In the genomic region with DNA sequence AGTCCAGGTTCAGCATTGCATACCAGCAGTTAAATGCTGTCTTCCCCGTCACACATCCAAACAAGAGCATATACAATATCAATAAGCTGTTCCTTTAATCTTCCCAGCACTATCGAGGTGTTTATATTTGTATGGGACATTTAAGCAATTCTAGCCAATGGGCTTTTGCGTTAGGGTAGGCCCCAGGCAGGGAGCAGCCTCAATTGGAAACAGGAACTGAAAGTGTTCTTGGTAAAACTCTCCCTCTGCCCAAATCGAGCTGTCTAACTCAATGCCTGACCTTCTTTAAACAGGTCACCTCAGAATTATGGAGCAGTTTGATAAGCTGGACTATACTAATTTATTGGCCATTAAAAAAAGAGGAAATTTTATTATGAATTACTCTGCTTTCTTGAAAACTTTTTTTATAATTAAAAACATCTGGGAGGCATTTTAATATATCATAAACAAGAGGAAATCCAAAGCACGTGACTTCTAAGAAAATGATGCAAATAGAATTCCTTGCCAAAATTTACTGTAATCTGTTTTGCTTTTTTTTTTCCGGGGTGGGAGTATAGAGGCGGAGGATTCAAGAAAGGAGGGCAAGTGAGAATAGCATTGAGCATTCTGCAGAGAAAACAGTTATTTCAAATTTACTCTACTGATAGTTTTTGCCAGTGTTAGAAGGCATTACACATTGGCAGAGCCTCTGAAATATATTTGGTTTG, we compare ENCODE assay signal across 2 cellular contexts.
A peak's percentile ranks its signal among the peaks of the same experiment; 100 is the strongest.
TF ChIP-seq lines count a peak whose summit lies in the region.

No MANE protein-coding gene starts in this region.

TF ChIP-seq in IMR-90, 13 proteins besides CTCF, POLR2A, EP300 and RAD21:
- TF ChIP-seq BHLHE40 (IDR thresholded peaks at IDR 0.05; ENCODE audit: low read depth, low read length) (peak; percentile 39; the same call in 1 of the 2 replicates), RCOR1 (IDR thresholded peaks at IDR 0.05; ENCODE audit: insufficient replicate concordance, low read length) (no peak)

TF ChIP-seq in GM12878, 131 proteins besides CTCF, POLR2A, EP300 and RAD21:
- 0 out of 2 replicates have a peak, but pooled peaks have one; percentile 40 for TF ChIP-seq NFIC (IDR thresholded peaks at IDR 0.05; ENCODE audit: low read depth, low read length)
- TF ChIP-seq MEF2B (IDR thresholded peaks at IDR 0.05; ENCODE audit: partially characterized antibody, poor library complexity, severe bottlenecking) = peak; percentile 30
- no peak for TF ChIP-seq CEBPB (IDR thresholded peaks at IDR 0.05; ENCODE audit: borderline replicate concordance in 1 of 2, low read depth in 2 of 2, low read length in 2 of 2)
- TF ChIP-seq ZZZ3 (IDR thresholded peaks at IDR 0.05; ENCODE audit: control insufficient read depth, insufficient read length, low read depth) = no peak
- TF ChIP-seq ZNF24 (IDR thresholded peaks at IDR 0.05) = no peak
- peak; percentile 94 for TF ChIP-seq SPI1 (IDR thresholded peaks at IDR 0.05; ENCODE audit: borderline replicate concordance, insufficient read depth, low read depth, low read length)
- TF ChIP-seq, protein P1, sequence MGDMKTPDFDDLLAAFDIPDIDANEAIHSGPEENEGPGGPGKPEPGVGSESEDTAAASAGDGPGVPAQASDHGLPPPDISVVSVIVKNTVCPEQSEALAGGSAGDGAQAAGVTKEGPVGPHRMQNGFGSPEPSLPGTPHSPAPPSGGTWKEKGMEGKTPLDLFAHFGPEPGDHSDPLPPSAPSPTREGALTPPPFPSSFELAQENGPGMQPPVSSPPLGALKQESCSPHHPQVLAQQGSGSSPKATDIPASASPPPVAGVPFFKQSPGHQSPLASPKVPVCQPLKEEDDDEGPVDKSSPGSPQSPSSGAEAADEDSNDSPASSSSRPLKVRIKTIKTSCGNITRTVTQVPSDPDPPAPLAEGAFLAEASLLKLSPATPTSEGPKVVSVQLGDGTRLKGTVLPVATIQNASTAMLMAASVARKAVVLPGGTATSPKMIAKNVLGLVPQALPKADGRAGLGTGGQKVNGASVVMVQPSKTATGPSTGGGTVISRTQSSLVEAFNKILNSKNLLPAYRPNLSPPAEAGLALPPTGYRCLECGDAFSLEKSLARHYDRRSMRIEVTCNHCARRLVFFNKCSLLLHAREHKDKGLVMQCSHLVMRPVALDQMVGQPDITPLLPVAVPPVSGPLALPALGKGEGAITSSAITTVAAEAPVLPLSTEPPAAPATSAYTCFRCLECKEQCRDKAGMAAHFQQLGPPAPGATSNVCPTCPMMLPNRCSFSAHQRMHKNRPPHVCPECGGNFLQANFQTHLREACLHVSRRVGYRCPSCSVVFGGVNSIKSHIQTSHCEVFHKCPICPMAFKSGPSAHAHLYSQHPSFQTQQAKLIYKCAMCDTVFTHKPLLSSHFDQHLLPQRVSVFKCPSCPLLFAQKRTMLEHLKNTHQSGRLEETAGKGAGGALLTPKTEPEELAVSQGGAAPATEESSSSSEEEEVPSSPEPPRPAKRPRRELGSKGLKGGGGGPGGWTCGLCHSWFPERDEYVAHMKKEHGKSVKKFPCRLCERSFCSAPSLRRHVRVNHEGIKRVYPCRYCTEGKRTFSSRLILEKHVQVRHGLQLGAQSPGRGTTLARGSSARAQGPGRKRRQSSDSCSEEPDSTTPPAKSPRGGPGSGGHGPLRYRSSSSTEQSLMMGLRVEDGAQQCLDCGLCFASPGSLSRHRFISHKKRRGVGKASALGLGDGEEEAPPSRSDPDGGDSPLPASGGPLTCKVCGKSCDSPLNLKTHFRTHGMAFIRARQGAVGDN (IDR thresholded peaks at IDR 0.05) = no peak
- peak; percentile 54; the same call in 1 of the 2 replicates for TF ChIP-seq FOXM1 (IDR thresholded peaks at IDR 0.05; ENCODE audit: low read depth, low read length)
- 0 out of 2 replicates have a peak, but pooled peaks have one; percentile 13 for TF ChIP-seq MEF2A (IDR thresholded peaks at IDR 0.05; ENCODE audit: insufficient read depth, low read depth, low read length)
- TF ChIP-seq, protein P2, sequence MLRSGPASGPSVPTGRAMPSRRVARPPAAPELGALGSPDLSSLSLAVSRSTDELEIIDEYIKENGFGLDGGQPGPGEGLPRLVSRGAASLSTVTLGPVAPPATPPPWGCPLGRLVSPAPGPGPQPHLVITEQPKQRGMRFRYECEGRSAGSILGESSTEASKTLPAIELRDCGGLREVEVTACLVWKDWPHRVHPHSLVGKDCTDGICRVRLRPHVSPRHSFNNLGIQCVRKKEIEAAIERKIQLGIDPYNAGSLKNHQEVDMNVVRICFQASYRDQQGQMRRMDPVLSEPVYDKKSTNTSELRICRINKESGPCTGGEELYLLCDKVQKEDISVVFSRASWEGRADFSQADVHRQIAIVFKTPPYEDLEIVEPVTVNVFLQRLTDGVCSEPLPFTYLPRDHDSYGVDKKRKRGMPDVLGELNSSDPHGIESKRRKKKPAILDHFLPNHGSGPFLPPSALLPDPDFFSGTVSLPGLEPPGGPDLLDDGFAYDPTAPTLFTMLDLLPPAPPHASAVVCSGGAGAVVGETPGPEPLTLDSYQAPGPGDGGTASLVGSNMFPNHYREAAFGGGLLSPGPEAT (IDR thresholded peaks at IDR 0.05; ENCODE audit: low read depth) = 0 out of 2 replicates have a peak, but pooled peaks have one; percentile 11
- TF ChIP-seq IRF4 (IDR thresholded peaks at IDR 0.05; ENCODE audit: low read depth, low read length) = peak; percentile 76; the same call in 1 of the 2 replicates
- no peak for TF ChIP-seq EGR1 (IDR thresholded peaks at IDR 0.05; ENCODE audit: borderline replicate concordance in 1 of 2, low read depth in 2 of 2, low read length in 2 of 2)
- TF ChIP-seq IKZF2 (IDR thresholded peaks at IDR 0.05) = no peak
- TF ChIP-seq RUNX3 (IDR thresholded peaks at IDR 0.05; ENCODE audit: low read length) = peak; percentile 38
- TF ChIP-seq NRF1 (conservative IDR thresholded peaks at IDR 0.05; ENCODE audit: low read depth, low read length) = no peak
- TF ChIP-seq, protein P3, sequence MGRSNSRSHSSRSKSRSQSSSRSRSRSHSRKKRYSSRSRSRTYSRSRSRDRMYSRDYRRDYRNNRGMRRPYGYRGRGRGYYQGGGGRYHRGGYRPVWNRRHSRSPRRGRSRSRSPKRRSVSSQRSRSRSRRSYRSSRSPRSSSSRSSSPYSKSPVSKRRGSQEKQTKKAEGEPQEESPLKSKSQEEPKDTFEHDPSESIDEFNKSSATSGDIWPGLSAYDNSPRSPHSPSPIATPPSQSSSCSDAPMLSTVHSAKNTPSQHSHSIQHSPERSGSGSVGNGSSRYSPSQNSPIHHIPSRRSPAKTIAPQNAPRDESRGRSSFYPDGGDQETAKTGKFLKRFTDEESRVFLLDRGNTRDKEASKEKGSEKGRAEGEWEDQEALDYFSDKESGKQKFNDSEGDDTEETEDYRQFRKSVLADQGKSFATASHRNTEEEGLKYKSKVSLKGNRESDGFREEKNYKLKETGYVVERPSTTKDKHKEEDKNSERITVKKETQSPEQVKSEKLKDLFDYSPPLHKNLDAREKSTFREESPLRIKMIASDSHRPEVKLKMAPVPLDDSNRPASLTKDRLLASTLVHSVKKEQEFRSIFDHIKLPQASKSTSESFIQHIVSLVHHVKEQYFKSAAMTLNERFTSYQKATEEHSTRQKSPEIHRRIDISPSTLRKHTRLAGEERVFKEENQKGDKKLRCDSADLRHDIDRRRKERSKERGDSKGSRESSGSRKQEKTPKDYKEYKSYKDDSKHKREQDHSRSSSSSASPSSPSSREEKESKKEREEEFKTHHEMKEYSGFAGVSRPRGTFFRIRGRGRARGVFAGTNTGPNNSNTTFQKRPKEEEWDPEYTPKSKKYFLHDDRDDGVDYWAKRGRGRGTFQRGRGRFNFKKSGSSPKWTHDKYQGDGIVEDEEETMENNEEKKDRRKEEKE (IDR thresholded peaks at IDR 0.05) = no peak
